18 cellular contexts compared by ENCODE assay signal in the genomic region with DNA sequence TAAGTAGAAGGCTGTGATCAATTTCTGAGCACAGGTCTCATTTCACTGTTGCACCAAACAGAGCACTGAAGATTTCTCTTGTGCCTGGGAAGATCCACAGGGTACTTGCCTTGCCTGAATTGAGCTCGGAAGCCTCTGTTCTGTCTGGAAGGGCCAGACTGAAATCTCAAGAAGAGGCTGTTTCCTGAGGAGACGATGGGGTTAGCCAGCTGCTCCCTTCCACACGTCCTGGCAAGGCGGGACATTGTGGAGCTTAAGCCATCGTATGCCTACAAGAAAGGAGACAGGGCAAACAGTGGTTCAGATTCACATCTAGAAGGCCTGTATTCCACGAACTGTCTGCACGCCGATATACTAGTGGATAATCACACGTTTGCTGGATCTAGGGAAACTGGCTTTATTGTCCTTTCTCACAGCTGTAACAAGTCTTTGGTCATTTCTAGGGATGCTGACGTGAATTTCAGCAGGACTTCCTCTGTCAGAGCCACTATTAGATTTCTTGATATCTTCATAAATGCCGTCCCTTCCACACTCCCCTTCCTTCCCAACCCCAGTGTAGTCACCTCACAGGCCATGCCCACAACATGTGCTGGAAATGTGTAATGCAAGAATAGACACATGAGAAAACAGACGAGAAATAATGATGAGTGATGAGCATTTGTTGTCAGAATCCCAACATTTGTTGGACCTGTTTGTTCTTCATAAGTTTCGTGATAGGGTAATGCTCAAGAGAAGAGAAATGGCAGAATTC.
DNase-seq lines count a peak whose midpoint lies in the region; ATAC-seq, FAIRE-seq and TF ChIP-seq lines count a peak whose summit lies in the region.
"Had no signal": no experiment of that assay in that cellular context is flagged by ENCODE, and none has a peak within 500 bp of the region (broad histone marks: within the 10 kb centered on the region; RNA-seq: fewer than 3 reads in every experiment).

No MANE protein-coding gene starts in this region.

- BruUV-seq in endothelial cell of umbilical vein (replicated peaks; lab: Mats Ljungman, UMichigan): no TSS peak

- H3K4me3 ChIP-seq in astrocyte (ENCODE audit: insufficient read depth, low read depth, low read length) (no peak overlapping the region), endothelial cell of umbilical vein (replicated peaks in 1 of 3; ENCODE audit: insufficient read depth in 1 of 3, low read depth in 1 of 3, low read length in 3 of 3) (no peak overlapping the region), mesenchymal stem cell (ENCODE audit: insufficient read depth in 1 of 2, low read depth in 1 of 2, low read length in 2 of 2) (no peak overlapping the region), smooth muscle cell (no peak overlapping the region), small intestine (ENCODE audit: low read depth in 1 of 2, low read length in 2 of 2) (no peak overlapping the region)

- no peak overlapping the region for H2BK5ac ChIP-seq in mesenchymal stem cell (ENCODE audit: low read depth, low read length, poor library complexity, severe bottlenecking)

- no peaks in the 10 kb centered on the region for H3K79me1 ChIP-seq in mesenchymal stem cell (replicated peaks; ENCODE audit: low read length, poor library complexity, severe bottlenecking)

- dilution Hi-C loops in endothelial cell of umbilical vein (cut with MboI; ENCODE audit: extremely low pct_ligation_motif_present, low sequenced_read_pairs): no loop called here

- no peak overlapping the region for H3K4me3 Mint-ChIP-seq in astrocyte (ENCODE audit: unreplicated experiment)
- H3K4me3 Mint-ChIP-seq: IgD-negative memory B cell had no signal

- peaks cover 5% of the 10 kb centered on the region for H3K36me3 Mint-ChIP-seq in astrocyte (ENCODE audit: low read depth, unreplicated experiment)

- no peak for TF ChIP-seq POLR2A in endothelial cell of umbilical vein (IDR thresholded peaks at IDR 0.05; ENCODE audit: low read depth, low read length)

- H3K27me3 Mint-ChIP-seq in astrocyte (ENCODE audit: low read depth, unreplicated experiment): no peaks in the 10 kb centered on the region
- H3K27me3 Mint-ChIP-seq: IgD-negative memory B cell had no signal

- no peak overlapping the region for H2BK15ac ChIP-seq in mesenchymal stem cell (ENCODE audit: low read depth, poor library complexity, severe bottlenecking)

- no peak overlapping the region for H3K14ac ChIP-seq in mesenchymal stem cell (ENCODE audit: low read length in 2 of 2)

- H3K4me1 ChIP-seq in astrocyte (ENCODE audit: insufficient read depth, low read length) (peaks cover 22% of the 10 kb centered on the region), endothelial cell of umbilical vein (ENCODE audit: control insufficient read depth, extremely low read depth, insufficient read depth, low read length) (peaks cover 40% of the 10 kb centered on the region), mesenchymal stem cell (ENCODE audit: control insufficient read depth, insufficient read depth, low read depth, low read length) (peaks cover 8% of the 10 kb centered on the region), smooth muscle cell (ENCODE audit: low read depth) (peaks cover 17% of the 10 kb centered on the region), small intestine (ENCODE audit: control insufficient read depth in 2 of 2, insufficient read depth in 1 of 2, low read depth in 1 of 2, low read length in 1 of 2) (no peaks in the 10 kb centered on the region)

- no peak overlapping the region for H3K4me2 ChIP-seq in astrocyte (ENCODE audit: low read length)
- no peak overlapping the region for H3K4me2 ChIP-seq in endothelial cell of umbilical vein (ENCODE audit: insufficient read depth, low read length)
- no peak overlapping the region for H3K4me2 ChIP-seq in mesenchymal stem cell (ENCODE audit: low read length, poor library complexity, severe bottlenecking)
- no peak overlapping the region for H3K4me2 ChIP-seq in smooth muscle cell

- H2BK12ac ChIP-seq in mesenchymal stem cell (ENCODE audit: low read length in 2 of 2): no peak overlapping the region

- POLR2A ChIA-PET in endothelial cell of umbilical vein (lab: Charles Lee): interaction anchor here (0.7 kb wide), 1 partner anchor 252 kb away, joined by 5 read pairs; no protein-coding TSS in a partner anchor

- peak overlapping the region; percentile 12 for H3K27ac Mint-ChIP-seq in astrocyte (ENCODE audit: unreplicated experiment)
- H3K27ac Mint-ChIP-seq: IgD-negative memory B cell had no signal

- no peak overlapping the region for H3K4ac ChIP-seq in mesenchymal stem cell (ENCODE audit: low read depth in 1 of 2, low read length in 2 of 2)

- no peak overlapping the region for H3K23ac ChIP-seq in mesenchymal stem cell (ENCODE audit: low read length in 2 of 2)

- no peak overlapping the region for H3K27ac ChIP-seq in astrocyte (ENCODE audit: low read depth, low read length)
- peak overlapping the region; percentile 40 for H3K27ac ChIP-seq in endothelial cell of umbilical vein (ENCODE audit: insufficient read depth, low read depth, low read length)
- no peak overlapping the region for H3K27ac ChIP-seq in mesenchymal stem cell (ENCODE audit: low read length, poor library complexity, severe bottlenecking)
- H3K27ac ChIP-seq in smooth muscle cell (ENCODE audit: low read depth): no peak overlapping the region
- no peak overlapping the region for H3K27ac ChIP-seq in small intestine (ENCODE audit: low read depth in 1 of 2, low read length in 1 of 2)

- CTCF ChIA-PET in endothelial cell of umbilical vein (lab: Charles Lee): interaction anchor here (0.9 kb wide), 1 partner anchor 63 kb away, joined by 3 read pairs; no protein-coding TSS in a partner anchor

- no peak for ATAC-seq in HG02884 (IDR thresholded peaks at IDR 0.05; ENCODE audit: unreplicated experiment)

- peaks cover 40% of the 10 kb centered on the region for H3K4me1 Mint-ChIP-seq in astrocyte (ENCODE audit: low read depth, unreplicated experiment)

- H2BK120ac ChIP-seq in mesenchymal stem cell (ENCODE audit: low read depth, low read length): no peak overlapping the region

- no peaks in the 10 kb centered on the region for H3K9me1 ChIP-seq in endothelial cell of umbilical vein (replicated peaks; ENCODE audit: control insufficient read depth, extremely low read depth, insufficient read depth, low read length)

- H2AFZ ChIP-seq in astrocyte (ENCODE audit: low read depth, low read length) (peak overlapping the region; percentile 40), endothelial cell of umbilical vein (ENCODE audit: low read depth, low read length) (peak overlapping the region; percentile 38), mesenchymal stem cell (ENCODE audit: low read depth, low read length) (no peak overlapping the region), smooth muscle cell (ENCODE audit: low read depth) (peak overlapping the region; percentile 18)

- intact Hi-C loops in endothelial cell of umbilical vein (cut with micrococcal nuclease): loop anchor here (1.0 kb wide), 2 partner anchors 12 to 275 kb away; no protein-coding TSS in a partner anchor

- no peaks in the 10 kb centered on the region for H3K36me3 ChIP-seq in astrocyte (ENCODE audit: insufficient read depth, low read length)
- no peaks in the 10 kb centered on the region for H3K36me3 ChIP-seq in endothelial cell of umbilical vein (ENCODE audit: control insufficient read depth in 2 of 2, extremely low read depth in 1 of 2, insufficient read depth in 2 of 2, low read length in 2 of 2)
- peaks cover 0 to 3% of the 10 kb centered on the region in 2 experiments for H3K36me3 ChIP-seq in mesenchymal stem cell (ENCODE audit: control insufficient read depth in 1 of 2, insufficient read depth in 2 of 2, low read depth in 1 of 2, low read length in 2 of 2)
- no peaks in the 10 kb centered on the region for H3K36me3 ChIP-seq in smooth muscle cell (ENCODE audit: low read depth)
- H3K36me3 ChIP-seq in small intestine (ENCODE audit: control insufficient read depth in 2 of 2, insufficient read depth in 2 of 2, low read length in 2 of 2): no peaks in the 10 kb centered on the region
- H3K36me3 ChIP-seq: BE2C had no signal

- TF ChIP-seq CTCF in astrocyte (IDR thresholded peaks at IDR 0.05; ENCODE audit: insufficient read depth, low read depth, low read length) (no peak), endothelial cell of umbilical vein (IDR thresholded peaks at IDR 0.05; ENCODE audit: extremely low read depth in 1 of 2, insufficient read depth in 1 of 2, low read depth in 1 of 2, low read length in 2 of 2) (no peak), smooth muscle cell (IDR thresholded peaks at IDR 0.05; ENCODE audit: borderline replicate concordance, insufficient read depth, poor library complexity, severe bottlenecking) (no peak)

- FAIRE-seq in astrocyte (lab: Jason Lieb, UNC): no peak
- no peak for FAIRE-seq in endothelial cell of umbilical vein (lab: Jason Lieb, UNC)
- FAIRE-seq in small intestine (lab: Jason Lieb, UNC): no peak
- FAIRE-seq: D721Med, RCC 7860 had no signal

- 84% methylated on average over 12 of the region's 13 CpGs for WGBS in mesenchymal stem cell
- 76% methylated on average over 13 of the region's 13 CpGs for WGBS in smooth muscle cell (ENCODE audit: low lambda C conversion rate)
- 80 to 87% (median 85%) methylated on average over 13 of the region's 13 CpGs for WGBS in small intestine, 3 donors

- H3K27me3 ChIP-seq in astrocyte (ENCODE audit: insufficient read depth, low read length): no peaks in the 10 kb centered on the region
- H3K27me3 ChIP-seq in endothelial cell of umbilical vein (ENCODE audit: control insufficient read depth in 2 of 2, insufficient read depth in 2 of 2, low read length in 2 of 2): no peaks in the 10 kb centered on the region
- no peaks in the 10 kb centered on the region for H3K27me3 ChIP-seq in mesenchymal stem cell (ENCODE audit: control insufficient read depth in 1 of 2, insufficient read depth in 1 of 2, low read length in 2 of 2)
- no peaks in the 10 kb centered on the region for H3K27me3 ChIP-seq in smooth muscle cell (ENCODE audit: low read depth)
- H3K27me3 ChIP-seq in small intestine (ENCODE audit: control insufficient read depth in 2 of 2, insufficient read depth in 2 of 2, low read length in 2 of 2): no peaks in the 10 kb centered on the region
- H3K27me3 ChIP-seq: BE2C had no signal

- H3K18ac ChIP-seq in mesenchymal stem cell (ENCODE audit: low read depth in 1 of 2, low read length in 2 of 2): no peak overlapping the region

- no peaks in the 10 kb centered on the region for H3K79me2 ChIP-seq in astrocyte (ENCODE audit: insufficient read depth, low read length)
- no peaks in the 10 kb centered on the region for H3K79me2 ChIP-seq in endothelial cell of umbilical vein (ENCODE audit: control insufficient read depth, insufficient read depth, low read length)
- H3K79me2 ChIP-seq in smooth muscle cell (ENCODE audit: low read depth): no peaks in the 10 kb centered on the region

- H3K9me3 Mint-ChIP-seq in astrocyte (ENCODE audit: unreplicated experiment): peaks cover 2% of the 10 kb centered on the region
- H3K9me3 Mint-ChIP-seq: IgD-negative memory B cell had no signal

- H3K9me3 ChIP-seq in astrocyte (ENCODE audit: insufficient read depth, low read depth, low read length) (no peaks in the 10 kb centered on the region), endothelial cell of umbilical vein (replicated peaks; ENCODE audit: control insufficient read depth, insufficient read depth, low read length) (no peaks in the 10 kb centered on the region), mesenchymal stem cell (ENCODE audit: control insufficient read depth, low read length) (no peaks in the 10 kb centered on the region), smooth muscle cell (replicated peaks; ENCODE audit: low read depth) (no peaks in the 10 kb centered on the region), small intestine (ENCODE audit: control insufficient read depth, low read depth) (no peaks in the 10 kb centered on the region)
- H3K9me3 ChIP-seq: BE2C had no signal

- DNase-seq in astrocyte (ENCODE audit: low read depth) (no peak), endothelial cell of umbilical vein (ENCODE audit: low read depth, low spot score) (peak; percentile 69), mesenchymal stem cell (peak; percentile 8), smooth muscle cell (lab: John Stamatoyannopoulos, UW; ENCODE audit: unreplicated experiment) (no peak), small intestine (no peak), LoVo (ENCODE audit: low spot score) (no peak)
- DNase-seq: BE2C, DMS53, GDM1, MV-4-11, NCI-H1105 treated with DMSO at 0.1 percent for 48 hours, NCI-H2029 treated with DMSO at 0.1 percent for 48 hours, NCI-H524 treated with DMSO at 0.1 percent for 48 hours, NCI-H82 had no signal

- no peak overlapping the region for H4K91ac ChIP-seq in mesenchymal stem cell (ENCODE audit: low read length)

- no peak overlapping the region for H4K8ac ChIP-seq in mesenchymal stem cell (ENCODE audit: low read length)

- no peaks in the 10 kb centered on the region for H4K20me1 ChIP-seq in astrocyte (ENCODE audit: insufficient read depth, low read length)
- H4K20me1 ChIP-seq in endothelial cell of umbilical vein (replicated peaks; ENCODE audit: control insufficient read depth, extremely low read depth, insufficient read depth, low read length): no peaks in the 10 kb centered on the region
- H4K20me1 ChIP-seq in smooth muscle cell (ENCODE audit: low read depth): no peaks in the 10 kb centered on the region

- no peak overlapping the region for H3K9ac ChIP-seq in astrocyte (ENCODE audit: low read length)
- no peak overlapping the region for H3K9ac ChIP-seq in endothelial cell of umbilical vein (replicated peaks; ENCODE audit: extremely low read depth, insufficient read depth, low read length)
- no peak overlapping the region for H3K9ac ChIP-seq in mesenchymal stem cell (ENCODE audit: low read length)
- H3K9ac ChIP-seq in smooth muscle cell (ENCODE audit: low read depth): no peak overlapping the region

- no peaks in the 10 kb centered on the region for H3F3A ChIP-seq in smooth muscle cell (ENCODE audit: low read depth)

- H2AK5ac ChIP-seq in mesenchymal stem cell (ENCODE audit: low read length, severe bottlenecking): peak overlapping the region; percentile 1

Comparison
In these comparisons a context has a peak if more than half of its experiments do, and no peak if none do; other contexts are left out.
1. DNase-seq: peak in endothelial cell of umbilical vein (single experiment) and mesenchymal stem cell (single experiment); none in astrocyte (single experiment), smooth muscle cell (single experiment), small intestine (single experiment) and LoVo (single experiment).